9 cellular contexts compared by ENCODE assay signal in genomic region chr3:194134231-194134756, GRCh38. TPM values are rescaled to one million over a fixed set of nuclear protein-coding genes. Genes with fewer than 3 reads are reported as not detected.
DNase-seq lines count a peak whose midpoint lies in the region; FAIRE-seq and TF ChIP-seq lines count a peak whose summit lies in the region.
"Had no signal": no experiment of that assay in that cellular context is flagged by ENCODE, and none has a peak within 500 bp of the region (broad histone marks: within the 10 kb centered on the region; RNA-seq: fewer than 3 reads in every experiment).

No MANE protein-coding gene starts in this region.

- H2BK20ac ChIP-seq in H1 (ENCODE audit: low read length) = no peak overlapping the region

- H3K23me2 ChIP-seq in H1 (ENCODE audit: low read depth, low read length) = peaks cover 15% of the 10 kb centered on the region; the same call in 1 of the 2 replicates

- H2BK120ac ChIP-seq in H1 (replicated peaks; ENCODE audit: low read depth, low read length) = no peak overlapping the region

- H2BK5ac ChIP-seq in H1 (ENCODE audit: low read depth, low read length) = no peak overlapping the region

- no peak for FAIRE-seq in H1 (lab: Jason Lieb, UNC)

- POLR2A ChIA-PET in H1 (lab: Charles Lee; ENCODE audit: partially characterized antibody) = interaction anchor here (0.6 to 5.4 kb wide), 22 partner anchors 7 to 358 kb away, joined by 3 to 21 read pairs (median 3); no protein-coding TSS in a partner anchor

- H2BK12ac ChIP-seq in H1 (ENCODE audit: low read depth, low read length) = no peak overlapping the region

- H3K4me1 ChIP-seq in H1 (replicated peaks in 1 of 4; ENCODE audit: control insufficient read depth in 3 of 4, insufficient read depth in 4 of 4, low read length in 3 of 4) = peaks cover 32 to 52% (median 35%) of the 10 kb centered on the region in 4 experiments

- peak; percentile 72 for DNase-seq in GF-D8 (lab: John Stamatoyannopoulos, UW)
- peak; percentile 76 for DNase-seq in GOT3 (lab: John Stamatoyannopoulos, UW)
- no peak for DNase-seq in MG63
- DNase-seq in activated CD4-positive, alpha-beta T cell treated with anti-CD3 and anti-CD28 coated beads, Interleukin-2, amount 10 ng/mL, durations not matched to agents 24 days and 14 days = peak; percentile 84
- DNase-seq in H1 (ENCODE audit: low read depth in 1 of 2, low spot score in 2 of 2) = peak in 1 of 2 experiments; percentile 72
- peak; percentile 65 for DNase-seq in medulla oblongata (ENCODE audit: extremely low spot score)
- DNase-seq in stimulated activated naive CD4-positive, alpha-beta T cell treated with Interleukin-2 at 50 U/mL for 16 hours (lab: John Stamatoyannopoulos, UW) = peak; percentile 50
- DNase-seq in Ammon's horn (ENCODE audit: low spot score) = no peak

- peak overlapping the region; percentile 68 for H3K18ac ChIP-seq in H1 (ENCODE audit: extremely low read depth, low read length)

- H2BK15ac ChIP-seq in H1 (ENCODE audit: low read length) = no peak overlapping the region

- H3K56ac ChIP-seq in H1 (replicated peaks; ENCODE audit: insufficient read length, low read depth, low read length) = peak overlapping the region; percentile 37

- peak in 1 of 2 experiments; percentile 22; a peak in 1 of 3 replicates for TF ChIP-seq POLR2A in H1 (IDR thresholded peaks at IDR 0.05; ENCODE audit: control extremely low read depth in 1 of 2, low read depth in 2 of 2, low read length in 2 of 2)

- H3K9ac ChIP-seq in H1 (replicated peaks in 1 of 4; ENCODE audit: extremely low read depth in 1 of 4, low read depth in 3 of 4, low read length in 3 of 4) = peak overlapping the region in 3 of 4 experiments; percentile 17 to 43 (median 38); a peak in 4 of 7 replicates

- peaks cover 5% of the 10 kb centered on the region; the same call in 1 of the 2 replicates for H3K36me3 ChIP-seq in MG63
- peaks cover 0 to 7% (median 2%) of the 10 kb centered on the region in 4 experiments; a peak in 2 of 8 replicates for H3K36me3 ChIP-seq in H1 (ENCODE audit: control insufficient read depth in 2 of 4, insufficient read depth in 4 of 4, low read length in 3 of 4)

- no peak overlapping the region for H3K23ac ChIP-seq in H1 (ENCODE audit: insufficient read length)

- no peaks in the 10 kb centered on the region for H3K9me3 Mint-ChIP-seq in activated CD4-positive, alpha-beta T cell treated with anti-CD3 and anti-CD28 coated beads, Interleukin-2, amount 10 ng/mL, durations not matched to agents 24 days and 14 days

- intact Hi-C loops in activated CD4-positive, alpha-beta T cell treated with anti-CD3 and anti-CD28 coated beads, Interleukin-2, amount 10 ng/mL, durations not matched to agents 24 days and 14 days (cut with micrococcal nuclease) = loop anchor here (2.0 to 10.0 kb wide), 6 partner anchors 63 to 631 kb away; partner anchors contain the start of gene OPA1

- TF ChIP-seq EP300 in H1 (IDR thresholded peaks at IDR 0.05; ENCODE audit: borderline replicate concordance in 1 of 2, low read depth in 2 of 2, low read length in 2 of 2) = no peak

- H2AFZ ChIP-seq in H1 (ENCODE audit: low read length) = no peak overlapping the region

- H3K79me2 ChIP-seq in H1 (ENCODE audit: control insufficient read depth in 1 of 2, insufficient read depth in 2 of 2, low read length in 2 of 2) = peaks cover 0 to 15% of the 10 kb centered on the region in 2 experiments; a peak in 2 of 4 replicates

- H4K91ac ChIP-seq in H1 (replicated peaks; ENCODE audit: insufficient read length, low read length) = no peak overlapping the region

- H3K4me3 ChIP-seq in MG63 (peak overlapping the region; percentile 65), H1 (ENCODE audit: extremely low read depth in 1 of 4, insufficient read depth in 2 of 4, low read depth in 3 of 4, low read length in 4 of 4) (peak overlapping the region; percentile 43 to 73 (median 59))

- TF ChIP-seq CTCF in H1 (IDR thresholded peaks at IDR 0.05; ENCODE audit: control extremely low read depth in 1 of 3, insufficient read depth in 1 of 3, low read depth in 1 of 3, low read length in 3 of 3) = no peak

- 0 out of 2 replicates have a peak overlapping the region, but pooled peaks have one; percentile 5 for H3K27ac ChIP-seq in H1 (ENCODE audit: low read depth, low read length)

- no peaks in the 10 kb centered on the region for H3K27me3 ChIP-seq in MG63
- H3K27me3 ChIP-seq in H1 (replicated peaks in 1 of 4; ENCODE audit: control insufficient read depth in 3 of 4, extremely low read depth in 1 of 4, insufficient read depth in 3 of 4, low read length in 3 of 4) = peaks cover 0 to 24% (median 11%) of the 10 kb centered on the region in 4 experiments; a peak in 4 of 7 replicates

- no peak overlapping the region for H3K4ac ChIP-seq in H1 (replicated peaks; ENCODE audit: insufficient read length, low read depth, low read length)

- no peaks in the 10 kb centered on the region for H3K79me1 ChIP-seq in H1 (ENCODE audit: low read depth, low read length)

- H3K4me3 Mint-ChIP-seq in activated CD4-positive, alpha-beta T cell treated with anti-CD3 and anti-CD28 coated beads, Interleukin-2, amount 10 ng/mL, durations not matched to agents 24 days and 14 days = peak overlapping the region; percentile 90

- H4K20me1 ChIP-seq in H1 (replicated peaks in 1 of 2; ENCODE audit: control insufficient read depth in 1 of 2, insufficient read depth in 2 of 2, low read length in 2 of 2) = peaks cover 0 to 7% of the 10 kb centered on the region in 2 experiments

- H4K5ac ChIP-seq in H1 (ENCODE audit: insufficient read length, low read depth, low read length) = peak overlapping the region; percentile 61

- peak overlapping the region; percentile 91 for H4K8ac ChIP-seq in H1 (ENCODE audit: extremely low read depth, insufficient read depth, low read length)

- H3K9me3 ChIP-seq in MG63 = no peaks in the 10 kb centered on the region
- no peaks in the 10 kb centered on the region for H3K9me3 ChIP-seq in H1 (ENCODE audit: insufficient read depth in 2 of 2, low read depth in 1 of 2, low read length in 1 of 2)

- no CpG with 5 or more reads among the region's 71 CpGs for WGBS in H1 (ENCODE audit: extremely low coverage in 1 of 2, insufficient coverage in 1 of 2, insufficient read length in 1 of 2, insufficient replicate concordance in 2 of 2, low coverage in 1 of 2, low lambda C conversion rate in 2 of 2, missing lambda C conversion rate in 1 of 2), 2 experiments

- CTCF ChIA-PET in H1 (lab: Charles Lee; ENCODE audit: partially characterized antibody) = interaction anchor here (0.7 kb wide), 1 partner anchor 56 kb away, joined by 3 read pairs; no protein-coding TSS in a partner anchor

- no peak for TF ChIP-seq RAD21 in H1 (IDR thresholded peaks at IDR 0.05 in 1 of 2, conservative IDR thresholded peaks at IDR 0.05 in 1 of 2; ENCODE audit: low read depth in 2 of 2, low read length in 2 of 2)

- peaks cover 73% of the 10 kb centered on the region for H3K27me3 Mint-ChIP-seq in activated CD4-positive, alpha-beta T cell treated with anti-CD3 and anti-CD28 coated beads, Interleukin-2, amount 10 ng/mL, durations not matched to agents 24 days and 14 days

- no peak overlapping the region for H3K27ac Mint-ChIP-seq in activated CD4-positive, alpha-beta T cell treated with anti-CD3 and anti-CD28 coated beads, Interleukin-2, amount 10 ng/mL, durations not matched to agents 24 days and 14 days

- H3K4me1 Mint-ChIP-seq in activated CD4-positive, alpha-beta T cell treated with anti-CD3 and anti-CD28 coated beads, Interleukin-2, amount 10 ng/mL, durations not matched to agents 24 days and 14 days = peaks cover 51% of the 10 kb centered on the region

- no peak overlapping the region for H2AK5ac ChIP-seq in H1 (ENCODE audit: low read depth, low read length)

- peaks cover 6% of the 10 kb centered on the region for H3K36me3 Mint-ChIP-seq in activated CD4-positive, alpha-beta T cell treated with anti-CD3 and anti-CD28 coated beads, Interleukin-2, amount 10 ng/mL, durations not matched to agents 24 days and 14 days (ENCODE audit: low read depth)

- H3K4me2 ChIP-seq in H1 (ENCODE audit: insufficient read depth in 1 of 2, low read depth in 2 of 2, low read length in 2 of 2) = peak overlapping the region; percentile 86 to 96

- no peak overlapping the region for H3K14ac ChIP-seq in H1 (ENCODE audit: insufficient read length)

TF ChIP-seq in H1, 55 proteins besides CTCF, POLR2A, EP300 and RAD21 (continues in another document):
- TF ChIP-seq RXRA (IDR thresholded peaks at IDR 0.05; ENCODE audit: insufficient read depth, low read depth, low read length) = no peak
- no peak for TF ChIP-seq BACH1 (IDR thresholded peaks at IDR 0.05; ENCODE audit: low read length)
- TF ChIP-seq KDM4A (IDR thresholded peaks at IDR 0.05; ENCODE audit: low read depth, low read length, severe bottlenecking) = peak; percentile 19
- TF ChIP-seq ATF2 (IDR thresholded peaks at IDR 0.05; ENCODE audit: low read length) = no peak
- TF ChIP-seq POLR2AphosphoS5 (IDR thresholded peaks at IDR 0.05; ENCODE audit: low read depth, low read length) = 0 out of 2 replicates have a peak, but pooled peaks have one; percentile 13
- peak; percentile 4; the same call in 1 of the 2 replicates for TF ChIP-seq E2F6 (IDR thresholded peaks at IDR 0.05)

RNA-seq across cellular contexts. Expression of gene HES1, which starts 1.7 kb away (rescaled TPM):
- total RNA-seq in MG63 (2014; rRNA removed; shearing (Covaris generic); ENCODE audit: low replicate concordance) = 17.7 and 19.3 TPM in 2 replicates
- total RNA-seq in activated CD4-positive, alpha-beta T cell treated with anti-CD3 and anti-CD28 coated beads, Interleukin-2, amount 10 ng/mL, durations not matched to agents 24 days and 14 days = 0.64 and 1.2 TPM in 2 replicates
- 12.2 and 12.9 TPM in 2 replicates for total RNA-seq in H1 (2021; fragmentation: NEBNext Ultra II Directional; extraction: Animal tissue kit (Norgen Biotek cat#: 25700))
- 7.9 and 9.9 TPM in 2 replicates for polyA plus RNA-seq in H1 (2011; rRNA removed)
- polyA plus RNA-seq in H1 (2011; cell fraction: cytosol; rRNA removed) = 8.8 TPM
- 12.0 TPM for polyA plus RNA-seq in H1 (2011; cell fraction: nucleus; rRNA removed)
- polyA plus RNA-seq in H1 (2012, experiment 1 of 2) = 9.3 to 13.8 TPM (median 11.0 TPM) in 4 replicates
- 14.2 TPM for polyA plus RNA-seq in H1 (2012, experiment 2 of 2)
- polyA plus RNA-seq in H1 (2013, experiment 1 of 2) = 16.5 TPM
- 15.9 TPM for polyA plus RNA-seq in H1 (2013, experiment 2 of 2)
- 4.8 and 5.7 TPM in 2 replicates for polyA minus RNA-seq in H1 (2011; rRNA and poly(A)+ RNA removed)
- 17.6 TPM for polyA minus RNA-seq in H1 (2011; cell fraction: cytosol; rRNA and poly(A)+ RNA removed)
- polyA minus RNA-seq in H1 (2011; cell fraction: nucleus; rRNA and poly(A)+ RNA removed) = 18.8 TPM
- total RNA-seq: activated CD8-positive, alpha-beta memory T cell treated with anti-CD3 and anti-CD28 coated beads for 36 hours had no signal

Comparison
In these comparisons a context has a peak if more than half of its experiments do, and no peak if none do; other contexts are left out.
1. DNase-seq: peak in GF-D8 (single experiment), GOT3 (single experiment), activated CD4-positive, alpha-beta T cell treated with anti-CD3 and anti-CD28 coated beads, Interleukin-2, amount 10 ng/mL, durations not matched to agents 24 days and 14 days (single experiment), medulla oblongata (single experiment) and stimulated activated naive CD4-positive, alpha-beta T cell treated with Interleukin-2 at 50 U/mL for 16 hours (single experiment); none in MG63 (single experiment) and Ammon's horn (single experiment).